ENCODE assay signal across 8 cellular contexts in the genomic region with DNA sequence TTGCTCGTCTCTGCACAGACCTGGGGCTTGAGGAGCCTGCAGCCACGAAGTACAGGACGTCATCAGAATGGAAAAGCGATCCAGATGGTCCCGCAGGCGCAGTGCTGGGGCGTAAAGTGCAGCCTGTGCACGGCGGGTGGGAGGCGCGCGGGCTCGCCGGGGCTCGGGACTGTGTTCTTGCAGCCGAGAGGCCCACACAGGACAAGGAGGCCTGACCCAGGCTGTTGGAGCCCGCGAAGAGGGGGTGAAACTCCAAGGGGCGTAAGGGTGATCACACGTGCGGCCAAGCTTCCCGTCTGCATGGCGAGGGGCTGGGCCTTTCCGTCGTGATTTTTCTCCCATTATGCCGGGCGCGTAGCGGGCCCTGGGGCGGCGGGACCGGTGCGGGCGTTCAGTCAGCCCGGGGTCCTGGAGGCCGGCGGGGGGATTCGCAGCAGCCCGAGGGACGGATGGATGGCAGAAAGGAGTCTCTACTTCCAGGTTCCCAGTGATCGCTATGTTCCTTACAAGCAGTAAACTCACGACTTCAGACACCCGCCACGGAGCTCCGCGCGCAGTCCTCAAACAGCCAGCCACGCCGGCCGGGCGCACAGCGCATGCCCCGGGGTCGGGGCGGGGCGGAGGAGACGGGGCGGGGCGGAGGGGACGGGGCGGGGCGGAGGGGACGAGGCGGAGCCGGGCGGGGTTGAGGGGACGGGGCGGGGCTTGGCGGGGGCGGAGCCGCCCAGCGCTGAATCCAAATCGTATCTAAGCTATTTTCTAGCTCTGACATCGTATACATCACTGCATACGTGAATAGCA.
DNase-seq lines count a peak whose midpoint lies in the region; ATAC-seq and TF ChIP-seq lines count a peak whose summit lies in the region.

No MANE protein-coding gene starts in this region.

- H3K27me3 ChIP-seq in tibial artery: peaks cover 0 to 2% of the 10 kb centered on the region in 2 donors

- H3K27ac ChIP-seq in KOPT-K1 (ENCODE audit: low read depth, low read length, poor library complexity, severe bottlenecking): peak overlapping the region; percentile 49
- peak overlapping the region; percentile 69 to 85 for H3K27ac ChIP-seq in tibial artery

- H3K4me1 ChIP-seq in tibial artery: peaks cover 0 to 28% (median 11%) of the 10 kb centered on the region in 4 donors

- peaks cover 35% of the 10 kb centered on the region for H3K4me1 Mint-ChIP-seq in activated naive CD8-positive, alpha-beta T cell treated with anti-CD3 and anti-CD28 coated beads, Interleukin-2, amount 50 U/mL, for 24 hours

- intact Hi-C loops in cardiac septum (cut with DNase I) (no loop called here), tibial artery (cut with DNase I; ENCODE audit: low total_unique reads) (no loop called here)

- H3K27ac Mint-ChIP-seq in activated naive CD8-positive, alpha-beta T cell treated with anti-CD3 and anti-CD28 coated beads, Interleukin-2, amount 50 U/mL, for 24 hours: peak overlapping the region; percentile 77

- H3K9me3 ChIP-seq in KOPT-K1 (ENCODE audit: insufficient read depth, low read length, poor library complexity, severe bottlenecking) (no peaks in the 10 kb centered on the region), tibial artery (no peaks in the 10 kb centered on the region)

- H3K9me3 Mint-ChIP-seq in activated naive CD8-positive, alpha-beta T cell treated with anti-CD3 and anti-CD28 coated beads, Interleukin-2, amount 50 U/mL, for 24 hours: peaks cover 8% of the 10 kb centered on the region

- peaks cover 28% of the 10 kb centered on the region for H3K36me3 Mint-ChIP-seq in activated naive CD8-positive, alpha-beta T cell treated with anti-CD3 and anti-CD28 coated beads, Interleukin-2, amount 50 U/mL, for 24 hours (ENCODE audit: low read depth)

- H3K4me3 ChIP-seq in tibial artery: peak overlapping the region; percentile 62 to 75

- H3K4me3 Mint-ChIP-seq in activated naive CD8-positive, alpha-beta T cell treated with anti-CD3 and anti-CD28 coated beads, Interleukin-2, amount 50 U/mL, for 24 hours: peak overlapping the region; percentile 77

- no peak for TF ChIP-seq CTCF in tibial artery (IDR thresholded peaks at IDR 0.05)

- peaks cover 21% of the 10 kb centered on the region for H3K36me3 ChIP-seq in KOPT-K1 (ENCODE audit: insufficient read depth, low read length)
- peaks cover 0 to 3% (median 0%) of the 10 kb centered on the region in 3 donors for H3K36me3 ChIP-seq in tibial artery

- peak; percentile 80 for ATAC-seq in GM18867 (IDR thresholded peaks at IDR 0.05; ENCODE audit: unreplicated experiment)
- peak; percentile 78 for ATAC-seq in activated naive CD8-positive, alpha-beta T cell treated with anti-CD3 and anti-CD28 coated beads, Interleukin-2, amount 50 U/mL, for 24 hours

- H3K27me3 Mint-ChIP-seq in activated naive CD8-positive, alpha-beta T cell treated with anti-CD3 and anti-CD28 coated beads, Interleukin-2, amount 50 U/mL, for 24 hours: peaks cover 21% of the 10 kb centered on the region

- DNase-seq in 8988T (peak; percentile 51), SW 1271 (lab: John Stamatoyannopoulos, UW) (peak; percentile 45 to 70), cardiac septum (ENCODE audit: low spot score) (peak; percentile 90), pons (ENCODE audit: low spot score) (peak; percentile 76), tibial artery (peak; percentile 78 to 91)
- peak; percentile 81 for DNase-seq in activated naive CD8-positive, alpha-beta T cell treated with anti-CD3 and anti-CD28 coated beads, Interleukin-2, amount 50 U/mL, for 24 hours

Comparison
In these comparisons a context has a peak if more than half of its experiments do, and no peak if none do; other contexts are left out.
1. Peak in every context shown above with its lines: DNase-seq, ATAC-seq, H3K4me3 ChIP-seq and H3K27ac ChIP-seq.